11 cellular contexts compared by ENCODE assay signal in genomic region chr12:114681149-114681849, GRCh38. TPM values are rescaled to one million over a fixed set of nuclear protein-coding genes. Genes with fewer than 3 reads are reported as not detected.
DNase-seq lines count a peak whose midpoint lies in the region; ATAC-seq, FAIRE-seq and TF ChIP-seq lines count a peak whose summit lies in the region.
"Had no signal": no experiment of that assay in that cellular context is flagged by ENCODE, and none has a peak within 500 bp of the region (broad histone marks: within the 10 kb centered on the region; RNA-seq: fewer than 3 reads in every experiment).

No MANE protein-coding gene starts in this region.

- H3K27me3 ChIP-seq in smooth muscle cell (ENCODE audit: low read depth) = no peaks in the 10 kb centered on the region

- H3F3A ChIP-seq in smooth muscle cell (ENCODE audit: low read depth) = peaks cover 48% of the 10 kb centered on the region

- H3K27ac Mint-ChIP-seq in HFFc6 = peak overlapping the region; percentile 100
- H3K27ac Mint-ChIP-seq: stimulated activated naive CD8-positive, alpha-beta T cell treated with anti-CD3 and anti-CD28 coated beads, Interleukin-15, Interleukin-2, amounts not matched to agents 100 ng/mL and 50 ng/mL, for 24 hours had no signal

- peaks cover 34% of the 10 kb centered on the region for H3K9me3 Mint-ChIP-seq in HFFc6

- H3K4me2 ChIP-seq in smooth muscle cell = peak overlapping the region; percentile 89

- H4K20me1 ChIP-seq in smooth muscle cell (ENCODE audit: low read depth) = peaks cover 68% of the 10 kb centered on the region

- H3K79me2 ChIP-seq in smooth muscle cell (ENCODE audit: low read depth) = peaks cover 83% of the 10 kb centered on the region

- peaks cover 43% of the 10 kb centered on the region for H3K27me3 Mint-ChIP-seq in HFFc6 (ENCODE audit: insufficient read depth)

- H3K9ac ChIP-seq in smooth muscle cell (ENCODE audit: low read depth) = peak overlapping the region; percentile 89

- H3K36me3 Mint-ChIP-seq in HFFc6 (ENCODE audit: low read depth) = peaks cover 77% of the 10 kb centered on the region

- H3K4me1 Mint-ChIP-seq in HFFc6 (ENCODE audit: low read depth) = peaks cover 50% of the 10 kb centered on the region

- FAIRE-seq in D721Med (lab: Jason Lieb, UNC) = no peak

- no peak overlapping the region for H2AFZ ChIP-seq in smooth muscle cell (ENCODE audit: low read depth)

- WGBS in smooth muscle cell (ENCODE audit: low lambda C conversion rate) = under 1% methylated on average over 16 of the region's 16 CpGs

- H3K4me1 ChIP-seq in smooth muscle cell (ENCODE audit: low read depth) = peaks cover 37% of the 10 kb centered on the region

- H3K27ac ChIP-seq in VCaP (peak overlapping the region; percentile 97), smooth muscle cell (ENCODE audit: low read depth) (peak overlapping the region; percentile 99)
- H3K27ac ChIP-seq: neutrophil had no signal

- TF ChIP-seq CTCF in HFFc6 (IDR thresholded peaks at IDR 0.05) = no peak
- no peak for TF ChIP-seq CTCF in VCaP (conservative IDR thresholded peaks at IDR 0.05)
- no peak for TF ChIP-seq CTCF in smooth muscle cell (IDR thresholded peaks at IDR 0.05; ENCODE audit: borderline replicate concordance, insufficient read depth, poor library complexity, severe bottlenecking)
- no peak for TF ChIP-seq CTCF in D721Med (IDR thresholded peaks at IDR 0.05; ENCODE audit: insufficient read depth, missing control alignments)

- peak overlapping the region; percentile 88 for H3K4me3 ChIP-seq in smooth muscle cell

- no peak for ATAC-seq in HG03045 (IDR thresholded peaks at IDR 0.05; ENCODE audit: unreplicated experiment)
- ATAC-seq in GM18867 (IDR thresholded peaks at IDR 0.05; ENCODE audit: unreplicated experiment) = no peak
- ATAC-seq in GM19463 (IDR thresholded peaks at IDR 0.05; ENCODE audit: unreplicated experiment) = no peak

- no peaks in the 10 kb centered on the region for H3K36me3 ChIP-seq in smooth muscle cell (ENCODE audit: low read depth)
- H3K36me3 ChIP-seq: neutrophil had no signal

- no peak for DNase-seq in HFFc6
- DNase-seq in hepatic stellate cell (ENCODE audit: low spot score) = peak; percentile 52
- no peak for DNase-seq in smooth muscle cell (lab: John Stamatoyannopoulos, UW; ENCODE audit: unreplicated experiment)
- no peak for DNase-seq in D721Med (ENCODE audit: insufficient read length, low spot score)
- DNase-seq: NCI-H1048 had no signal

- H3K4me3 Mint-ChIP-seq in HFFc6 = peak overlapping the region; percentile 99
- H3K4me3 Mint-ChIP-seq: stimulated activated naive CD8-positive, alpha-beta T cell treated with anti-CD3 and anti-CD28 coated beads, Interleukin-15, Interleukin-2, amounts not matched to agents 100 ng/mL and 50 ng/mL, for 24 hours had no signal

- H3K9me3 ChIP-seq in smooth muscle cell (replicated peaks; ENCODE audit: low read depth) = no peaks in the 10 kb centered on the region
- H3K9me3 ChIP-seq: neutrophil had no signal

RNA-seq across cellular contexts. Expression of gene TBX3, which starts 2.7 kb away (rescaled TPM):
- 100 to 1,000 TPM; 108 to 145 (median 127) TPM for total RNA-seq in HFFc6 (2021; fragmentation: NEBNext Ultra II Directional; extraction: Animal tissue kit (Norgen Biotek cat#: 25700))
- total RNA-seq in smooth muscle cell = 100 and 104 TPM in 2 replicates
- 100 and 110 TPM in 2 replicates for polyA plus RNA-seq in smooth muscle cell
